ENCODE assay signal across 20 cellular contexts in genomic region chr1:201032408-201032807, GRCh38. TPM values are rescaled to one million over a fixed set of nuclear protein-coding genes. Genes with fewer than 3 reads are reported as not detected.
DNase-seq lines count a peak whose midpoint lies in the region; TF ChIP-seq lines count a peak whose summit lies in the region.
"Had no signal": no experiment of that assay in that cellular context is flagged by ENCODE, and none has a peak within 500 bp of the region (broad histone marks: within the 10 kb centered on the region; RNA-seq: fewer than 3 reads in every experiment).

No MANE protein-coding gene starts in this region.

- POLR2A ChIA-PET in HEK293 (lab: Yijun Ruan, JAX), result no interaction called here

- H3K4me3 ChIP-seq in HEK293 (ENCODE audit: low read depth, low read length) (no peak overlapping the region), WERI-Rb-1 (ENCODE audit: low read depth, low read length) (no peak overlapping the region), suprapubic skin (no peak overlapping the region)
- H3K4me3 ChIP-seq: A549, GM12878 had no signal

- no peaks in the 10 kb centered on the region for H3K9me3 ChIP-seq in HEK293 (ENCODE audit: control insufficient read depth, insufficient read depth, low read depth, low read length)
- H3K9me3 ChIP-seq in WERI-Rb-1 (ENCODE audit: severe bottlenecking), result peaks cover 9% of the 10 kb centered on the region
- H3K9me3 ChIP-seq in suprapubic skin, result no peaks in the 10 kb centered on the region
- H3K9me3 ChIP-seq: A549 had no signal

- no peak overlapping the region for H3K27ac ChIP-seq in HEK293 (ENCODE audit: extremely low read depth, low read depth, low read length)
- H3K27ac ChIP-seq in WERI-Rb-1, result peak overlapping the region; percentile 87
- no peak overlapping the region for H3K27ac ChIP-seq in suprapubic skin
- H3K27ac ChIP-seq: 22Rv1, A549, C4-2B, HL-60 had no signal

- no peak for TF ChIP-seq POLR2A in suprapubic skin (IDR thresholded peaks at IDR 0.05)

- H3K4me1 ChIP-seq in HEK293 (ENCODE audit: control insufficient read depth, insufficient read depth, low read length) (no peaks in the 10 kb centered on the region), suprapubic skin (no peaks in the 10 kb centered on the region)
- H3K4me1 ChIP-seq: A549 had no signal

- H3K36me3 ChIP-seq in HEK293 (ENCODE audit: control insufficient read depth in 2 of 2, insufficient read depth in 1 of 2, low read length in 2 of 2), result no peaks in the 10 kb centered on the region
- peaks cover 15% of the 10 kb centered on the region for H3K36me3 ChIP-seq in WERI-Rb-1
- no peaks in the 10 kb centered on the region for H3K36me3 ChIP-seq in suprapubic skin

- no peak for TF ChIP-seq EP300 in suprapubic skin (IDR thresholded peaks at IDR 0.05)

- TF ChIP-seq CTCF in HEK293 (tag by site-specific recombination; IDR thresholded peaks at IDR 0.05) (no peak), WERI-Rb-1 (IDR thresholded peaks at IDR 0.05; ENCODE audit: low read depth, low read length) (no peak), suprapubic skin (IDR thresholded peaks at IDR 0.05) (no peak)

- no peaks in the 10 kb centered on the region for H3K27me3 ChIP-seq in WERI-Rb-1 (ENCODE audit: insufficient read depth, low read depth, severe bottlenecking)
- H3K27me3 ChIP-seq in suprapubic skin, result peaks cover 4% of the 10 kb centered on the region

- DNase-seq in NCI-H524 (lab: John Stamatoyannopoulos, UW) (peak; percentile 72 to 86), NCI-H524 treated with DMSO at 0.1 percent for 48 hours (lab: John Stamatoyannopoulos, UW) (no peak), WERI-Rb-1 (peak; percentile 98), NCI-H1694 treated with DMSO at 0.1 percent for 48 hours (lab: John Stamatoyannopoulos, UW) (no peak), suprapubic skin (ENCODE audit: low spot score in 2 of 2) (no peak), ecto neural progenitor cell (ENCODE audit: low spot score) (no peak)
- DNase-seq: AML-193; CD4-positive, alpha-beta T cell; DMS 273 treated with DMSO at 0.1 percent for 48 hours; DMS53; DND-41; EL; GOT3; H7 had no signal

- CTCF ChIA-PET in HEK293 (lab: Yijun Ruan, JAX), result no interaction called here

- 97% methylated on average over 1 of the region's 1 CpG for WGBS in suprapubic skin

TF ChIP-seq in HEK293, 187 proteins besides CTCF, POLR2A, EP300 and RAD21:
- no peak for TF ChIP-seq ZNF302 (tag by site-specific recombination; IDR thresholded peaks at IDR 0.05; ENCODE audit: low read depth)
- TF ChIP-seq, protein P1, sequence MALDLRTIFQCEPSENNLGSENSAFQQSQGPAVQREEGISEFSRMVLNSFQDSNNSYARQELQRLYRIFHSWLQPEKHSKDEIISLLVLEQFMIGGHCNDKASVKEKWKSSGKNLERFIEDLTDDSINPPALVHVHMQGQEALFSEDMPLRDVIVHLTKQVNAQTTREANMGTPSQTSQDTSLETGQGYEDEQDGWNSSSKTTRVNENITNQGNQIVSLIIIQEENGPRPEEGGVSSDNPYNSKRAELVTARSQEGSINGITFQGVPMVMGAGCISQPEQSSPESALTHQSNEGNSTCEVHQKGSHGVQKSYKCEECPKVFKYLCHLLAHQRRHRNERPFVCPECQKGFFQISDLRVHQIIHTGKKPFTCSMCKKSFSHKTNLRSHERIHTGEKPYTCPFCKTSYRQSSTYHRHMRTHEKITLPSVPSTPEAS (tag by site-specific recombination; IDR thresholded peaks at IDR 0.05), result peak; percentile 49; the same call in 1 of the 2 replicates
- no peak for TF ChIP-seq ZNF23 (tag by site-specific recombination; IDR thresholded peaks at IDR 0.05; ENCODE audit: borderline replicate concordance)
- TF ChIP-seq ZNF449 (tag by site-specific recombination; IDR thresholded peaks at IDR 0.05), result peak; percentile 91
- TF ChIP-seq ZEB2 (tag by site-specific recombination; IDR thresholded peaks at IDR 0.05), result no peak
- TF ChIP-seq ZNF610 (tag by site-specific recombination; IDR thresholded peaks at IDR 0.05; ENCODE audit: borderline replicate concordance), result no peak
- TF ChIP-seq, protein P2, sequence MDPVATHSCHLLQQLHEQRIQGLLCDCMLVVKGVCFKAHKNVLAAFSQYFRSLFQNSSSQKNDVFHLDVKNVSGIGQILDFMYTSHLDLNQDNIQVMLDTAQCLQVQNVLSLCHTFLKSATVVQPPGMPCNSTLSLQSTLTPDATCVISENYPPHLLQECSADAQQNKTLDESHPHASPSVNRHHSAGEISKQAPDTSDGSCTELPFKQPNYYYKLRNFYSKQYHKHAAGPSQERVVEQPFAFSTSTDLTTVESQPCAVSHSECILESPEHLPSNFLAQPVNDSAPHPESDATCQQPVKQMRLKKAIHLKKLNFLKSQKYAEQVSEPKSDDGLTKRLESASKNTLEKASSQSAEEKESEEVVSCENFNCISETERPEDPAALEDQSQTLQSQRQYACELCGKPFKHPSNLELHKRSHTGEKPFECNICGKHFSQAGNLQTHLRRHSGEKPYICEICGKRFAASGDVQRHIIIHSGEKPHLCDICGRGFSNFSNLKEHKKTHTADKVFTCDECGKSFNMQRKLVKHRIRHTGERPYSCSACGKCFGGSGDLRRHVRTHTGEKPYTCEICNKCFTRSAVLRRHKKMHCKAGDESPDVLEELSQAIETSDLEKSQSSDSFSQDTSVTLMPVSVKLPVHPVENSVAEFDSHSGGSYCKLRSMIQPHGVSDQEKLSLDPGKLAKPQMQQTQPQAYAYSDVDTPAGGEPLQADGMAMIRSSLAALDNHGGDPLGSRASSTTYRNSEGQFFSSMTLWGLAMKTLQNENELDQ (tag by site-specific recombination; IDR thresholded peaks at IDR 0.05; ENCODE audit: low read depth), result no peak
- peak; percentile 34; the same call in 1 of the 2 replicates for TF ChIP-seq ZBTB17 (tag by site-specific recombination; IDR thresholded peaks at IDR 0.05)
TF ChIP-seq in HEK293: peak in this region for 3.

RNA-seq across cellular contexts. Expression of gene KIF21B, which starts 8.9 kb away (rescaled TPM):
- 1 to 10 TPM in 3 of 4 donors, under 1 TPM in 1; 0.65 to 2.3 (median 1.1) TPM for total RNA-seq in suprapubic skin

Comparison
In these comparisons a context has a peak if more than half of its experiments do, and no peak if none do; other contexts are left out.
1. DNase-seq: peak in NCI-H524 (2 of 2) and WERI-Rb-1 (single experiment); none in NCI-H524 treated with DMSO at 0.1 percent for 48 hours (single experiment), NCI-H1694 treated with DMSO at 0.1 percent for 48 hours (single experiment), suprapubic skin (0 of 2) and ecto neural progenitor cell (single experiment).